In the genomic region with DNA sequence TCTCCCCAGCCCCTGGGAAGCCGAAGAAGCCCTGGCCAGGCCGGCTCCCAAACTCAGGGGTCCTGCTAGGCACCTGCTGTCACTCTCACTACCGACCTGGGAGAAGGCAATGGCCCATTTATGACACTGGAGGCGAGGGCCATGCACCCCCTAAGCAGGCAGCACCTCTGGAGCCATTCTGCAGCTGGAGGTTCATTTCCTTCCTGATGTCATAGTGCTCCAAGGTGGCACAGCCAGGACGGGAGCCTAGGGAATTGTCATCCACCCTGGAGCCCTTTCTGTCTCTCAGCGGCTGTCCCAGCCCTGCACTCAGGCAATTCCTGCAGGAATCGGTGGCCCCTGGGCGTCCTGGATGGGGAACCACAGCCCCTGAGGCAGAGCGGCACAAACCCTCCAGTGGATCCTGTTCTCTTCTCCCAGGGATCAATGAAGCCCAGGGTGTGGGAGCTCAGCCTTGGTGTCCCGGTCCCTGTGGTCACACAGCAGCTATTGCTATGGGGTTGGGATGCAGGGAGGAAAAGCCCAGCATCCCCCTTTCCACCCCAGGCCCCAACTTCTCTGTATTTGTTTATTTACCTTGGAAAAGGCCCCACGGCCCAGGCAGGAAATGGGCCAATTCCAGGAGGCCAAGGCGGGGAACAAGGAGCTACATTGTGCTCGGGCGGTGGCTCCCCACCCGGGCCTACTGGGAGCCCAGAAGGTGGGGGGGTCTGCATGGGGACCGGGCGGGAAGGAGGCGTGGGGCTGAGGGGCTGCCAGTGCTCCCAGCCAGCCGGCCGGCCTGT, we compare ENCODE assay signal across 14 cellular contexts. TPM values are rescaled to one million over a fixed set of nuclear protein-coding genes. Genes with fewer than 3 reads are reported as not detected.
DNase-seq lines count a peak whose midpoint lies in the region; ATAC-seq, FAIRE-seq and TF ChIP-seq lines count a peak whose summit lies in the region.
"Not testable (repeated sequence)": the region's sequence is repeated elsewhere in the genome, so short reads cannot be mapped to it uniquely, and the experiment has no call there.
"Had no signal": no experiment of that assay in that cellular context is flagged by ENCODE, and none has a peak within 500 bp of the region (broad histone marks: within the 10 kb centered on the region; RNA-seq: fewer than 3 reads in every experiment).

No MANE protein-coding gene starts in this region.

- not testable (repeated sequence) for H2AFZ ChIP-seq in PC-3 (ENCODE audit: low read length)

- not testable (repeated sequence) for H3K9me3 ChIP-seq in PC-3 (ENCODE audit: low read length); left ventricle myocardium inferior (replicated peaks); right lobe of liver; pancreas

- not testable (repeated sequence) for BruUV-seq in PC-3 (replicated peaks; lab: Mats Ljungman, UMichigan)

- ATAC-seq in PC-3 = peak; percentile 81
- peak; percentile 65 for ATAC-seq in esophagus mucosa
- peak; percentile 27 to 70 (median 68) for ATAC-seq in right lobe of liver
- ATAC-seq in pancreas = peak; percentile 84 to 90 (median 86)
- peak; percentile 75 for ATAC-seq in stimulated activated naive CD8-positive, alpha-beta T cell treated with anti-CD3 and anti-CD28 coated beads, Interleukin-15, amount 100 ng/mL, for 72 hours

- H3K9ac ChIP-seq in PC-3 (ENCODE audit: low read length) = not testable (repeated sequence)

- not testable (repeated sequence) for H3F3A ChIP-seq in PC-3 (ENCODE audit: low read length, unreplicated experiment)

- H3K4me3 Mint-ChIP-seq in stimulated activated naive CD8-positive, alpha-beta T cell treated with anti-CD3 and anti-CD28 coated beads, Interleukin-15, amount 100 ng/mL, for 72 hours = not testable (repeated sequence)

- not testable (repeated sequence) for H3K27me3 Mint-ChIP-seq in stimulated activated naive CD8-positive, alpha-beta T cell treated with anti-CD3 and anti-CD28 coated beads, Interleukin-15, amount 100 ng/mL, for 72 hours

- H3K36me3 ChIP-seq in PC-3 (ENCODE audit: low read depth, low read length); left ventricle myocardium inferior; right lobe of liver; pancreas: not testable (repeated sequence)

- H3K9me2 ChIP-seq in PC-3 (replicated peaks; ENCODE audit: low read length) = not testable (repeated sequence)

- H3K4me1 ChIP-seq in PC-3 (ENCODE audit: insufficient read depth, low read length); left ventricle myocardium inferior; right lobe of liver; pancreas: not testable (repeated sequence)

- not testable (repeated sequence) for DNase-seq in PC-3
- peak; percentile 55 for DNase-seq in activated effector memory CD4-positive, alpha-beta T cell treated with anti-CD3 and anti-CD28 coated beads, Interleukin-2, amount 50 U/mL, for 16 hours
- DNase-seq in left ventricle myocardium inferior (peak; percentile 36), right lobe of liver (peak in 2 of 3 donors; percentile 13 to 44), pancreas (peak in 5 of 6 donors; percentile 34 to 63 (median 54)), ureter (ENCODE audit: low spot score) (peak; percentile 41)
- peak in 1 of 2 donors; percentile 8 for DNase-seq in stimulated activated naive CD8-positive, alpha-beta T cell treated with anti-CD3 and anti-CD28 coated beads, Interleukin-15, amount 100 ng/mL, for 72 hours

- H4K20me1 ChIP-seq in PC-3 (ENCODE audit: low read length) = not testable (repeated sequence)

- not testable (repeated sequence) for FAIRE-seq in pancreas (lab: Jason Lieb, UNC)

- not testable (repeated sequence) for H3K27ac Mint-ChIP-seq in stimulated activated naive CD8-positive, alpha-beta T cell treated with anti-CD3 and anti-CD28 coated beads, Interleukin-15, amount 100 ng/mL, for 72 hours

- H3K27me3 ChIP-seq in PC-3 (ENCODE audit: low read length); left ventricle myocardium inferior (ENCODE audit: low read depth); right lobe of liver; pancreas: not testable (repeated sequence)

- POLR2A ChIA-PET in PC-3 (lab: Charles Lee; ENCODE audit: unreplicated experiment) = not testable (repeated sequence)

- intact Hi-C loops in PC-3 (cut with micrococcal nuclease); left ventricle myocardium inferior (cut with micrococcal nuclease); right lobe of liver (cut with DNase I); pancreas (cut with DNase I): not testable (repeated sequence)

- no CpG with 5 or more reads among the region's 20 CpGs for WGBS in right lobe of liver (ENCODE audit: insufficient coverage, low coverage, low lambda C conversion rate, missing lambda C conversion rate)
- WGBS in pancreas, 2 donors = 27 to 49% methylated on average over 6 to 9 of the region's 20 CpGs

- CTCF ChIA-PET in PC-3 (lab: Charles Lee) = not testable (repeated sequence)

- not testable (repeated sequence) for H3K4me1 Mint-ChIP-seq in stimulated activated naive CD8-positive, alpha-beta T cell treated with anti-CD3 and anti-CD28 coated beads, Interleukin-15, amount 100 ng/mL, for 72 hours

- not testable (repeated sequence) for H3K4me3 ChIP-seq in PC-3 (ENCODE audit: low read length); left ventricle myocardium inferior; right lobe of liver; pancreas

- not testable (repeated sequence) for TF ChIP-seq CTCF in PC-3 (conservative IDR thresholded peaks at IDR 0.05; ENCODE audit: low read depth, low read length); left ventricle myocardium inferior (IDR thresholded peaks at IDR 0.05; ENCODE audit: borderline replicate concordance); right lobe of liver (IDR thresholded peaks at IDR 0.05); pancreas (IDR thresholded peaks at IDR 0.05)

- not testable (repeated sequence) for H3K4me2 ChIP-seq in PC-3 (ENCODE audit: low read length)

- not testable (repeated sequence) for H3K79me2 ChIP-seq in PC-3 (ENCODE audit: low read length)

- TF ChIP-seq POLR2A in right lobe of liver (IDR thresholded peaks at IDR 0.05) = not testable (repeated sequence)

- not testable (repeated sequence) for H3K9me3 Mint-ChIP-seq in stimulated activated naive CD8-positive, alpha-beta T cell treated with anti-CD3 and anti-CD28 coated beads, Interleukin-15, amount 100 ng/mL, for 72 hours

- not testable (repeated sequence) for H3K27ac ChIP-seq in PC-3 (ENCODE audit: low read length); left ventricle myocardium inferior (replicated peaks); right lobe of liver; pancreas

RNA-seq across cellular contexts. Expression of a gene that starts 20.6 kb away (rescaled TPM):
- total RNA-seq in PC-3 (2014; rRNA removed) (0.23 TPM in 1 of 2 replicates, not detected in the other), esophagus mucosa (not detected), left ventricle myocardium inferior (not detected), right lobe of liver (under 1 TPM in 4 of 6 experiments, not detected in 2; 0.35 to 0.88 (median 0.72) TPM), pancreas (1 to 10 TPM in 3 of 6 donors, under 1 TPM in 3; 0.15 to 1.4 (median 0.99) TPM), ureter (2.1 TPM)
- 1 to 10 TPM; 1.7 to 1.9 TPM for polyA plus RNA-seq in pancreas
- total RNA-seq: HT-29, RPMI7951 had no signal

RNA-seq across cellular contexts. Expression of a gene that starts 39.7 kb away (rescaled TPM):
- total RNA-seq in PC-3 (2014; rRNA removed) (not detected in 2 replicates), esophagus mucosa (not detected), left ventricle myocardium inferior (not detected), right lobe of liver (not detected), pancreas (not detected), ureter (not detected)
- not detected for polyA plus RNA-seq in pancreas
- total RNA-seq: Calu3; CD8-positive, alpha-beta T cell; HT-29; MCF 10A; OCI-LY7; RPMI7951 had no signal
